ENCODE assay signal across 11 cellular contexts in genomic region chr4:187814737-187815465, GRCh38.
DNase-seq lines count a peak whose midpoint lies in the region; ATAC-seq, FAIRE-seq and TF ChIP-seq lines count a peak whose summit lies in the region.
"Had no signal": no experiment of that assay in that cellular context is flagged by ENCODE, and none has a peak within 500 bp of the region (broad histone marks: within the 10 kb centered on the region; RNA-seq: fewer than 3 reads in every experiment).

No MANE protein-coding gene starts in this region.

- H3K79me2 ChIP-seq in HepG2 (ENCODE audit: insufficient read depth, low read length) = no peaks in the 10 kb centered on the region

- DNase-seq in activated naive CD8-positive, alpha-beta T cell treated with anti-CD3 and anti-CD28 coated beads, Interleukin-2, amount 50 U/mL, for 24 hours = no peak
- DNase-seq in bronchial epithelial cell (ENCODE audit: low read depth) (no peak), HepG2 (ENCODE audit: low spot score) (no peak), transverse colon (no peak), neuronal stem cell (ENCODE audit: low spot score) (no peak), mesenteric fat pad (ENCODE audit: low spot score) (no peak)
- no peak for DNase-seq in stimulated activated CD8-positive, alpha-beta memory T cell treated with anti-CD3 and anti-CD28 coated beads, Interleukin-4, amount 100 ng/mL, for 48 hours

- no peak for TF ChIP-seq EP300 in HepG2 (IDR thresholded peaks at IDR 0.05; ENCODE audit: low read depth in 2 of 2, low read length in 2 of 2)
- TF ChIP-seq EP300 in HepG2 (CRISPR knock-in tag; IDR thresholded peaks at IDR 0.05; ENCODE audit: borderline replicate concordance) = no peak
- TF ChIP-seq EP300 in transverse colon (IDR thresholded peaks at IDR 0.05; ENCODE audit: low read depth) = no peak

- no peaks in the 10 kb centered on the region for H3K4me1 ChIP-seq in HepG2 (ENCODE audit: insufficient read depth, low read length)
- H3K4me1 ChIP-seq in transverse colon = no peaks in the 10 kb centered on the region
- H3K4me1 ChIP-seq in neuronal stem cell (ENCODE audit: control insufficient read depth in 2 of 2, insufficient read depth in 1 of 2, low read depth in 1 of 2, low read length in 2 of 2) = no peaks in the 10 kb centered on the region

- H3K27me3 ChIP-seq in bronchial epithelial cell (ENCODE audit: control insufficient read depth, insufficient read depth, low read length) (no peaks in the 10 kb centered on the region), HepG2 (ENCODE audit: control insufficient read depth in 1 of 2, insufficient read depth in 2 of 2, low read length in 2 of 2) (no peaks in the 10 kb centered on the region), transverse colon (no peaks in the 10 kb centered on the region), neuronal stem cell (ENCODE audit: control insufficient read depth in 3 of 3, insufficient read depth in 3 of 3, low read depth in 1 of 3, low read length in 3 of 3) (no peaks in the 10 kb centered on the region)
- H3K27me3 ChIP-seq: BLaER1 treated with 17β-estradiol and CSF1 and Interleukin-3, amounts not matched to agents 10 nM and 100 nM; ovary had no signal

- POLR2A ChIA-PET in HepG2 (lab: Yijun Ruan, JAX) = no interaction called here

- FAIRE-seq in bronchial epithelial cell (lab: Jason Lieb, UNC) (no peak), HepG2 (lab: Jason Lieb, UNC) (no peak)

- H3K14ac ChIP-seq in neuronal stem cell (ENCODE audit: low read length) = no peak overlapping the region

- no peak overlapping the region for H2BK12ac ChIP-seq in neuronal stem cell (ENCODE audit: low read length)

- CTCF ChIA-PET in HepG2 (lab: Yijun Ruan, JAX; ENCODE audit: low intra/inter-chr PET ratio, low total read pairs) = no interaction called here

- H3K36me3 ChIP-seq in bronchial epithelial cell (ENCODE audit: control insufficient read depth, insufficient read depth, low read length) (no peaks in the 10 kb centered on the region), HepG2 (replicated peaks in 1 of 2; ENCODE audit: control insufficient read depth in 1 of 2, insufficient read depth in 2 of 2, low read length in 2 of 2) (no peaks in the 10 kb centered on the region), transverse colon (no peaks in the 10 kb centered on the region), neuronal stem cell (replicated peaks in 1 of 2; ENCODE audit: control insufficient read depth in 2 of 2, insufficient read depth in 2 of 2, low read length in 2 of 2) (no peaks in the 10 kb centered on the region)
- H3K36me3 ChIP-seq: BLaER1 treated with 17β-estradiol and CSF1 and Interleukin-3, amounts not matched to agents 10 nM and 100 nM; ovary had no signal

- intact Hi-C loops in HepG2 (cut with micrococcal nuclease; ENCODE audit: unreplicated experiment) (no loop called here), transverse colon (cut with DNase I; ENCODE audit: low total_unique reads) (loop anchor here (5.0 kb wide), 1 partner anchor 198 kb away; no protein-coding TSS in a partner anchor)

- H4K20me1 ChIP-seq in HepG2 (ENCODE audit: insufficient read depth, low read length) = no peaks in the 10 kb centered on the region
- H4K20me1 ChIP-seq: BLaER1 treated with 17β-estradiol and CSF1 and Interleukin-3, amounts not matched to agents 10 nM and 100 nM had no signal

- no peak overlapping the region for H2AFZ ChIP-seq in HepG2 (ENCODE audit: low read length)
- no peak overlapping the region for H2AFZ ChIP-seq in neuronal stem cell (ENCODE audit: low read length)

- H2BK5ac ChIP-seq in neuronal stem cell (ENCODE audit: low read length) = no peak overlapping the region

- no TSS peak for BruUV-seq in HepG2 (replicated peaks; lab: Mats Ljungman, UMichigan)

- no peak overlapping the region for H2BK15ac ChIP-seq in neuronal stem cell (ENCODE audit: low read length)

- H3K9ac ChIP-seq in HepG2 (ENCODE audit: insufficient read depth, low read depth, low read length) (no peak overlapping the region), neuronal stem cell (ENCODE audit: low read depth, low read length, poor library complexity) (no peak overlapping the region)
- H3K9ac ChIP-seq: BLaER1 treated with 17β-estradiol and CSF1 and Interleukin-3, amounts not matched to agents 10 nM and 100 nM; KMS-11 had no signal

- H3K4me2 ChIP-seq in HepG2 (ENCODE audit: low read depth, low read length) (0 out of 2 replicates have a peak overlapping the region, but pooled peaks have one; percentile 29), neuronal stem cell (ENCODE audit: insufficient read depth, low read length, poor library complexity, severe bottlenecking) (no peak overlapping the region)
- H3K4me2 ChIP-seq: BLaER1 treated with 17β-estradiol and CSF1 and Interleukin-3, amounts not matched to agents 10 nM and 100 nM; KMS-11 had no signal

- TF ChIP-seq CTCF in bronchial epithelial cell (IDR thresholded peaks at IDR 0.05; ENCODE audit: insufficient read depth, low read length, severe bottlenecking) (no peak), HepG2 (CRISPR knock-in tag; IDR thresholded peaks at IDR 0.05) (no peak), transverse colon (IDR thresholded peaks at IDR 0.05) (no peak)

- no peak for ATAC-seq in activated naive CD8-positive, alpha-beta T cell treated with anti-CD3 and anti-CD28 coated beads, Interleukin-2, amount 50 U/mL, for 24 hours
- ATAC-seq in HepG2 = no peak

- H3K27ac ChIP-seq in HepG2 (ENCODE audit: extremely low read length, insufficient read depth, low read length) = no peak overlapping the region
- peak overlapping the region in 3 of 4 donors; percentile 38 to 55 (median 42) for H3K27ac ChIP-seq in transverse colon
- H3K27ac ChIP-seq in neuronal stem cell (replicated peaks; ENCODE audit: low read length) = no peak overlapping the region
- H3K27ac ChIP-seq: BLaER1 treated with 17β-estradiol and CSF1 and Interleukin-3, amounts not matched to agents 10 nM and 100 nM; KMS-11; ovary had no signal

- TF ChIP-seq RAD21 in HepG2 (CRISPR knock-in tag; IDR thresholded peaks at IDR 0.05) = no peak

- no peak overlapping the region for H4K91ac ChIP-seq in neuronal stem cell (ENCODE audit: low read depth, low read length, poor library complexity)

- H3K18ac ChIP-seq in neuronal stem cell (ENCODE audit: low read length) = no peak overlapping the region

- H3K23ac ChIP-seq in neuronal stem cell (ENCODE audit: low read depth, low read length, poor library complexity) = no peak overlapping the region

- no peak overlapping the region for H4K8ac ChIP-seq in neuronal stem cell (ENCODE audit: low read depth, low read length)

- in situ Hi-C loops in HepG2 (cut with HindIII; ENCODE audit: extremely low pct_ligation_motif_present, low pct_unique_long_range_greater_than_20kb) = no loop called here
- in situ Hi-C loops in transverse colon (cut with MboI; ENCODE audit: low pct_ligation_motif_present in 1 of 4, low pct_unique_long_range_greater_than_20kb in 1 of 4, low sequenced_read_pairs in 3 of 4) = no loop called here

- H3K4me3 ChIP-seq in bronchial epithelial cell (ENCODE audit: low read depth, low read length) (peak overlapping the region; percentile 23), HepG2 (replicated peaks in 1 of 3; ENCODE audit: insufficient read depth in 1 of 3, low read depth in 2 of 3, low read length in 3 of 3) (no peak overlapping the region), transverse colon (peak overlapping the region in 3 of 4 donors; percentile 16 to 36 (median 17)), neuronal stem cell (ENCODE audit: low read length in 2 of 2) (no peak overlapping the region)
- H3K4me3 ChIP-seq: BLaER1 treated with 17β-estradiol and CSF1 and Interleukin-3, amounts not matched to agents 10 nM and 100 nM; ovary had no signal

- no peaks in the 10 kb centered on the region for H3K4me1 Mint-ChIP-seq in activated naive CD8-positive, alpha-beta T cell (ENCODE audit: low read depth)
- H3K4me1 Mint-ChIP-seq in activated naive CD8-positive, alpha-beta T cell treated with anti-CD3 and anti-CD28 coated beads, Interleukin-2, amount 50 U/mL, for 24 hours = no peaks in the 10 kb centered on the region

- 54% methylated on average over 19 of the region's 28 CpGs for WGBS in HepG2 (ENCODE audit: low lambda C conversion rate)
- WGBS in transverse colon (ENCODE audit: low coverage in 1 of 2), 2 donors = 78 to 85% methylated on average over 17 to 28 of the region's 28 CpGs
- no CpG with 5 or more reads among the region's 28 CpGs for WGBS in neuronal stem cell (ENCODE audit: extremely low coverage in 2 of 2, insufficient read length in 2 of 2, insufficient replicate concordance in 1 of 2), 2 donors

- no peak overlapping the region for H2AK5ac ChIP-seq in neuronal stem cell (ENCODE audit: low read depth, low read length)

- H3K4me3 Mint-ChIP-seq in activated naive CD8-positive, alpha-beta T cell = peak overlapping the region; percentile 75
- no peak overlapping the region for H3K4me3 Mint-ChIP-seq in activated naive CD8-positive, alpha-beta T cell treated with anti-CD3 and anti-CD28 coated beads, Interleukin-2, amount 50 U/mL, for 24 hours

- H3K9me3 ChIP-seq in HepG2 (ENCODE audit: low read length) (no peaks in the 10 kb centered on the region), transverse colon (no peaks in the 10 kb centered on the region), neuronal stem cell (replicated peaks in 1 of 2; ENCODE audit: control insufficient read depth in 2 of 2, insufficient read depth in 1 of 2, low read depth in 1 of 2, low read length in 2 of 2) (no peaks in the 10 kb centered on the region)
- H3K9me3 ChIP-seq: BLaER1 treated with 17β-estradiol and CSF1 and Interleukin-3, amounts not matched to agents 10 nM and 100 nM; ovary had no signal

- no peaks in the 10 kb centered on the region for H3K79me1 ChIP-seq in neuronal stem cell (ENCODE audit: low read depth, low read length)

- peaks cover 2% of the 10 kb centered on the region for H3K9me3 Mint-ChIP-seq in activated naive CD8-positive, alpha-beta T cell (ENCODE audit: low read depth)
- H3K9me3 Mint-ChIP-seq in activated naive CD8-positive, alpha-beta T cell treated with anti-CD3 and anti-CD28 coated beads, Interleukin-2, amount 50 U/mL, for 24 hours = peaks cover 17% of the 10 kb centered on the region

- no peak overlapping the region for H2BK120ac ChIP-seq in neuronal stem cell (ENCODE audit: low read depth, low read length)

- H3K27me3 Mint-ChIP-seq in activated naive CD8-positive, alpha-beta T cell = no peaks in the 10 kb centered on the region
- H3K27me3 Mint-ChIP-seq in activated naive CD8-positive, alpha-beta T cell treated with anti-CD3 and anti-CD28 coated beads, Interleukin-2, amount 50 U/mL, for 24 hours = no peaks in the 10 kb centered on the region

- no peaks in the 10 kb centered on the region for H3K36me3 Mint-ChIP-seq in activated naive CD8-positive, alpha-beta T cell
- no peaks in the 10 kb centered on the region for H3K36me3 Mint-ChIP-seq in activated naive CD8-positive, alpha-beta T cell treated with anti-CD3 and anti-CD28 coated beads, Interleukin-2, amount 50 U/mL, for 24 hours (ENCODE audit: low read depth)

- no peak overlapping the region for H3K4ac ChIP-seq in neuronal stem cell (ENCODE audit: low read length)

- TF ChIP-seq POLR2A in HepG2 (IDR thresholded peaks at IDR 0.05; ENCODE audit: insufficient read depth in 1 of 2, low read depth in 2 of 2, low read length in 2 of 2) = no peak
- TF ChIP-seq POLR2A in transverse colon (IDR thresholded peaks at IDR 0.05) = no peak

- peak overlapping the region; percentile 84 for H3K27ac Mint-ChIP-seq in activated naive CD8-positive, alpha-beta T cell
- H3K27ac Mint-ChIP-seq in activated naive CD8-positive, alpha-beta T cell treated with anti-CD3 and anti-CD28 coated beads, Interleukin-2, amount 50 U/mL, for 24 hours = no peak overlapping the region

Comparison
In these comparisons a context has a peak if more than half of its experiments do, and no peak if none do; other contexts are left out.
1. H3K4me3 ChIP-seq: peak in bronchial epithelial cell (single experiment) and transverse colon (3 of 4); none in HepG2 (0 of 3) and neuronal stem cell (0 of 2).
2. H3K27ac ChIP-seq: peak in transverse colon (3 of 4); none in HepG2 (single experiment) and neuronal stem cell (single experiment).